Comparison of ENCODE assay signal across 7 cellular contexts in genomic region chr3:105678017-105678416, GRCh38.
"Had no signal": no experiment of that assay in that cellular context is flagged by ENCODE, and none has a peak within 500 bp of the region (broad histone marks: within the 10 kb centered on the region; RNA-seq: fewer than 3 reads in every experiment).

No MANE protein-coding gene starts in this region.

- H3K27ac ChIP-seq: GM23248 had no signal

- H3K4me3 Mint-ChIP-seq: H9, IgD-negative memory B cell had no signal

- H3K9me3 Mint-ChIP-seq: H9, IgD-negative memory B cell had no signal

- H3K4me1 Mint-ChIP-seq: H9 had no signal

- H3K27ac Mint-ChIP-seq: H9, IgD-negative memory B cell had no signal

- DNase-seq: GM23248, GOT3, H9, HCEC 1CT, KBM-7 had no signal

- H2AFZ ChIP-seq: GM23248 had no signal

- ATAC-seq: HepG2 had no signal

- H3K27me3 Mint-ChIP-seq: IgD-negative memory B cell had no signal

- H3K4me3 ChIP-seq: GM23248 had no signal
